Comparison of ENCODE assay signal across 20 cellular contexts in the genomic region with DNA sequence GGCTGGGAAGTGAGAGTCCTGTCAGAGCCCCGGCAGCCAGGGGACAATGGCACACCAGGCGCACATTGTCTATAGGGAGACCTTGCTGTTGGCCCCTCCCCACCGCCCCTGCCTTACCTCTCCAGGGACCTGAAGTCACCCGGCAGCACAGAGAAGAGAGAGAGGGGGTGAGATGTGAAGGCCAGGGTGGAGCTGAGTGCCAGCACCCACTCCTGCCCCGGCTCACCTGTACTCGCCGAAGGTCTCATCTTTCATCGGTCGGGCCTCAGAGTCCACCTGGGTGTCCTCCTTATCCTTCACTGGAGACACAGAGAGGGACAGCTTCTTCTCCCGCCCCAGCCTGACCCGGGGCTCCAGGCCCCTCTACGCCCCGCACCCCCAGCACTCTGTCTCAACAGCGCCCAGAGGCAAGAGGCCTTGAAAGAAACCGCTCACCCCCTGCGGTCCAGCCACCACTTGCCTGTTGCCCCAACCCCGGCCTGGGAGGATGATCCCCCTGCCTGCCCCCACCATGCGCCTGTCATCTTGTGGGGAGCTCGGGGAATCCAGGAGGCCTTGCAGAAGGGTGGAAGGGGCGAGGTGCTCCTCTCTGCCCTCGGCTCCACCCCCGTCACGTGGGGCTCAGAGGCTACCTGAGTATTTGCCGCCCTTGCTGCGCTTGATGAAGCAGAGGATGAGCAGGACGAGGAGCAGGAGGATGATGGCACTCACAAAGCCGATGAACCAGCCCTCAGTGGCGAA. TPM values are rescaled to one million over a fixed set of nuclear protein-coding genes. Genes with fewer than 3 reads are reported as not detected.
A peak's percentile ranks its signal among the peaks of the same experiment; 100 is the strongest.
DNase-seq lines count a peak whose midpoint lies in the region; ATAC-seq, FAIRE-seq and TF ChIP-seq lines count a peak whose summit lies in the region.
"Had no signal": no experiment of that assay in that cellular context is flagged by ENCODE, and none has a peak within 500 bp of the region (broad histone marks: within the 10 kb centered on the region; RNA-seq: fewer than 3 reads in every experiment).

No MANE protein-coding gene starts in this region.

- H3K27me3 Mint-ChIP-seq in activated naive CD4-positive, alpha-beta T cell treated with anti-CD3 and anti-CD28 coated beads, Interleukin-2, amount 10 ng/mL, durations not matched to agents 7 days and 5 days = peaks cover 15% of the 10 kb centered on the region
- H3K27me3 Mint-ChIP-seq: B cell; CD4-positive, alpha-beta memory T cell had no signal

- CTCF ChIA-PET in activated naive CD4-positive, alpha-beta T cell treated with anti-CD3 and anti-CD28 coated beads, Interleukin-2, amount 10 ng/mL, durations not matched to agents 7 days and 5 days (lab: Charles Lee) = no interaction called here

- FAIRE-seq in GM12891 (lab: Jason Lieb, UNC) = no peak
- FAIRE-seq: HepG2 had no signal

- no peak overlapping the region for H3K27ac Mint-ChIP-seq in activated naive CD4-positive, alpha-beta T cell treated with anti-CD3 and anti-CD28 coated beads, Interleukin-2, amount 10 ng/mL, durations not matched to agents 7 days and 5 days
- no peak overlapping the region for H3K27ac Mint-ChIP-seq in stimulated activated effector memory CD8-positive, alpha-beta T cell treated with anti-CD3 and anti-CD28 coated beads, Interleukin-12 subunit alpha, Interleukin-12 subunit beta, amount 100 ng/mL, for 72 hours
- H3K27ac Mint-ChIP-seq: B cell; CD4-positive, alpha-beta memory T cell had no signal

- no peaks in the 10 kb centered on the region for H3K27me3 ChIP-seq in H7 (ENCODE audit: control insufficient read depth, insufficient read depth, low read length)

- H3K36me3 Mint-ChIP-seq in activated naive CD4-positive, alpha-beta T cell treated with anti-CD3 and anti-CD28 coated beads, Interleukin-2, amount 10 ng/mL, durations not matched to agents 7 days and 5 days = no peaks in the 10 kb centered on the region
- no peaks in the 10 kb centered on the region for H3K36me3 Mint-ChIP-seq in stimulated activated effector memory CD8-positive, alpha-beta T cell treated with anti-CD3 and anti-CD28 coated beads, Interleukin-12 subunit alpha, Interleukin-12 subunit beta, amount 100 ng/mL, for 72 hours
- H3K36me3 Mint-ChIP-seq: CD4-positive, alpha-beta memory T cell had no signal

- no peak overlapping the region for H3K4me3 Mint-ChIP-seq in activated naive CD4-positive, alpha-beta T cell treated with anti-CD3 and anti-CD28 coated beads, Interleukin-2, amount 10 ng/mL, durations not matched to agents 7 days and 5 days
- H3K4me3 Mint-ChIP-seq in stimulated activated effector memory CD8-positive, alpha-beta T cell treated with anti-CD3 and anti-CD28 coated beads, Interleukin-12 subunit alpha, Interleukin-12 subunit beta, amount 100 ng/mL, for 72 hours = no peak overlapping the region
- H3K4me3 Mint-ChIP-seq: B cell; CD4-positive, alpha-beta memory T cell had no signal

- no peak overlapping the region for H3K4me3 ChIP-seq in H7 (ENCODE audit: insufficient read depth, low read depth, low read length)

- TF ChIP-seq POLR2A in GM12891 (IDR thresholded peaks at IDR 0.05; ENCODE audit: low read depth, low read length) = no peak

- H3K9me3 Mint-ChIP-seq in activated naive CD4-positive, alpha-beta T cell treated with anti-CD3 and anti-CD28 coated beads, Interleukin-2, amount 10 ng/mL, durations not matched to agents 7 days and 5 days = no peaks in the 10 kb centered on the region
- H3K9me3 Mint-ChIP-seq in stimulated activated effector memory CD8-positive, alpha-beta T cell treated with anti-CD3 and anti-CD28 coated beads, Interleukin-12 subunit alpha, Interleukin-12 subunit beta, amount 100 ng/mL, for 72 hours = no peaks in the 10 kb centered on the region
- H3K9me3 Mint-ChIP-seq: CD4-positive, alpha-beta memory T cell had no signal

- intact Hi-C loops in posterior vena cava (cut with DNase I) = no loop called here

- no peaks in the 10 kb centered on the region for H3K4me1 Mint-ChIP-seq in activated naive CD4-positive, alpha-beta T cell treated with anti-CD3 and anti-CD28 coated beads, Interleukin-2, amount 10 ng/mL, durations not matched to agents 7 days and 5 days
- H3K4me1 Mint-ChIP-seq in stimulated activated effector memory CD8-positive, alpha-beta T cell treated with anti-CD3 and anti-CD28 coated beads, Interleukin-12 subunit alpha, Interleukin-12 subunit beta, amount 100 ng/mL, for 72 hours = no peaks in the 10 kb centered on the region
- H3K4me1 Mint-ChIP-seq: B cell had no signal

- DNase-seq in GM12891 (ENCODE audit: insufficient read length, low spot score) (peak; percentile 8), H7 (peak; percentile 65), cerebellum (ENCODE audit: low spot score) (peak; percentile 5), posterior vena cava (ENCODE audit: low spot score) (peak; percentile 74), SIG-M5 treated with dmso at 0.1 percent for 504 hours (lab: John Stamatoyannopoulos, UW; ENCODE audit: unreplicated experiment) (no peak), NCI-H1436 (lab: John Stamatoyannopoulos, UW) (no peak)
- DNase-seq in activated naive CD4-positive, alpha-beta T cell treated with anti-CD3 and anti-CD28 coated beads, Interleukin-2, amount 10 ng/mL, durations not matched to agents 7 days and 5 days = no peak
- DNase-seq in stimulated activated effector memory CD8-positive, alpha-beta T cell treated with anti-CD3 and anti-CD28 coated beads, Interleukin-12 subunit alpha, Interleukin-12 subunit beta, amount 100 ng/mL, for 72 hours (ENCODE audit: low spot score in 2 of 2) = no peak
- DNase-seq: Calu3; CD4-positive, alpha-beta memory T cell; MV-4-11; NCI-H1417; NCI-H1930; NCI-H2171; NCI-H526 had no signal

- no peak for ATAC-seq in stimulated activated effector memory CD8-positive, alpha-beta T cell treated with anti-CD3 and anti-CD28 coated beads, Interleukin-12 subunit alpha, Interleukin-12 subunit beta, amount 100 ng/mL, for 72 hours
- ATAC-seq: HepG2, Panc1 had no signal

- H3K36me3 ChIP-seq in H7 (replicated peaks; ENCODE audit: control insufficient read depth, insufficient read depth, low read length) = no peaks in the 10 kb centered on the region; the same call in 1 of the 2 replicates

TF ChIP-seq in GM12891, 5 proteins besides CTCF, POLR2A, EP300 and RAD21:
- TF ChIP-seq POU2F2 (IDR thresholded peaks at IDR 0.05; ENCODE audit: low read depth, low read length) (no peak), SPI1 (IDR thresholded peaks at IDR 0.05; ENCODE audit: low read depth, low read length) (no peak), TAF1 (IDR thresholded peaks at IDR 0.05; ENCODE audit: low read depth, low read length) (no peak)
TF ChIP-seq in GM12891: peak in this region for 0.

RNA-seq across cellular contexts. Expression of gene L1CAM, which starts 22.6 kb away (rescaled TPM):
- 0.36 TPM for polyA plus RNA-seq in GM12891 (2012; ENCODE audit: low read depth, missing spikeins)
- total RNA-seq in H7 (2014; rRNA removed; shearing (Covaris generic)) = 9.9 and 17.0 TPM in 2 replicates
- total RNA-seq in cerebellum (107 TPM), posterior vena cava (1 to 10 TPM; 3.8 to 4.4 TPM)

RNA-seq across cellular contexts. Expression of gene PDZD4, which starts 33.1 kb away (rescaled TPM):
- 0.03 TPM for polyA plus RNA-seq in GM12891 (2012; ENCODE audit: low read depth, missing spikeins)
- 73.0 and 76.3 TPM in 2 replicates for total RNA-seq in H7 (2014; rRNA removed; shearing (Covaris generic))
- total RNA-seq in cerebellum = 89.6 TPM
- total RNA-seq in posterior vena cava = 10 to 100 TPM; 21.0 to 22.9 TPM
- total RNA-seq: B cell, HepG2 had no signal
- polyA plus RNA-seq: HepG2 had no signal

RNA-seq across cellular contexts. Expression of gene AVPR2, which starts 41.1 kb away (rescaled TPM):
- 0.44 TPM for polyA plus RNA-seq in GM12891 (2012; ENCODE audit: low read depth, missing spikeins)
- total RNA-seq in H7 (2014; rRNA removed; shearing (Covaris generic)) = not detected in 2 replicates
- total RNA-seq in cerebellum = not detected
- 1 to 10 TPM; 1.4 to 2.0 TPM for total RNA-seq in posterior vena cava
- total RNA-seq: B cell; Calu3; CD4-positive, alpha-beta memory T cell; HepG2; T-helper 2 cell treated with Interferon-gamma antibody and Interleukin-4, amounts not matched to agents 100 ng/mL and 5 ng/mL, for 36 hours had no signal
- polyA plus RNA-seq: AG04450, HepG2 had no signal

Comparison
In these comparisons a context has a peak if more than half of its experiments do, and no peak if none do; other contexts are left out.
1. DNase-seq: peak in GM12891 (single experiment), H7 (single experiment), cerebellum (single experiment) and posterior vena cava (single experiment); none in activated naive CD4-positive, alpha-beta T cell treated with anti-CD3 and anti-CD28 coated beads, Interleukin-2, amount 10 ng/mL, durations not matched to agents 7 days and 5 days (single experiment), SIG-M5 treated with dmso at 0.1 percent for 504 hours (single experiment), stimulated activated effector memory CD8-positive, alpha-beta T cell treated with anti-CD3 and anti-CD28 coated beads, Interleukin-12 subunit alpha, Interleukin-12 subunit beta, amount 100 ng/mL, for 72 hours (0 of 2) and NCI-H1436 (single experiment).